Comparison of ENCODE assay signal across 1 cellular context in genomic region chr22:36331912-36332622, GRCh38.
TF ChIP-seq lines count a peak whose summit lies in the region.

No MANE protein-coding gene starts in this region.

TF ChIP-seq in IMR-90, 13 proteins besides CTCF, POLR2A, EP300 and RAD21 (continued from another document):
- TF ChIP-seq MAFK (IDR thresholded peaks at IDR 0.05; ENCODE audit: low read depth, low read length): no peak
- TF ChIP-seq ELK1 (IDR thresholded peaks at IDR 0.05; ENCODE audit: borderline replicate concordance, low read depth, low read length): no peak
- TF ChIP-seq MXI1 (IDR thresholded peaks at IDR 0.05; ENCODE audit: borderline replicate concordance, low read depth, low read length): no peak
- no peak for TF ChIP-seq RFX5 (IDR thresholded peaks at IDR 0.05; ENCODE audit: low read depth, low read length)
- TF ChIP-seq MAZ (IDR thresholded peaks at IDR 0.05; ENCODE audit: borderline replicate concordance, low read depth, low read length): no peak
- no peak for TF ChIP-seq CHD1 (IDR thresholded peaks at IDR 0.05; ENCODE audit: low read depth, low read length)
- TF ChIP-seq FOS (IDR thresholded peaks at IDR 0.05; ENCODE audit: low read depth, low read length): no peak
